ENCODE assay signal across 17 cellular contexts in genomic region chr14:61063461-61063860, GRCh38.
DNase-seq lines count a peak whose midpoint lies in the region; ATAC-seq and TF ChIP-seq lines count a peak whose summit lies in the region.
"Had no signal": no experiment of that assay in that cellular context is flagged by ENCODE, and none has a peak within 500 bp of the region (broad histone marks: within the 10 kb centered on the region; RNA-seq: fewer than 3 reads in every experiment).

No MANE protein-coding gene starts in this region.

- peak overlapping the region; percentile 46 for H3K4me2 ChIP-seq in Karpas-422 (ENCODE audit: low read depth, low read length, poor library complexity, severe bottlenecking)
- H3K4me2 ChIP-seq in OCI-LY1 (ENCODE audit: low read length) = no peak overlapping the region
- no peak overlapping the region for H3K4me2 ChIP-seq in smooth muscle cell
- H3K4me2 ChIP-seq: BLaER1 treated with 17β-estradiol and CSF1 and Interleukin-3, amounts not matched to agents 10 nM and 100 nM had no signal

- peaks cover 0 to 6% (median 0%) of the 10 kb centered on the region in 9 donors for H3K9me3 Mint-ChIP-seq in naive thymus-derived CD8-positive, alpha-beta T cell
- peaks cover 0 to 6% (median 0%) of the 10 kb centered on the region in 11 donors for H3K9me3 Mint-ChIP-seq in naive thymus-derived CD4-positive, alpha-beta T cell
- H3K9me3 Mint-ChIP-seq: CD4-positive, alpha-beta T cell; CD8-positive, alpha-beta T cell had no signal

- POLR2A ChIA-PET in naive thymus-derived CD8-positive, alpha-beta T cell (lab: Charles Lee) = no interaction called here
- POLR2A ChIA-PET in naive thymus-derived CD4-positive, alpha-beta T cell (lab: Charles Lee) = no interaction called here

- H3K27ac ChIP-seq in Karpas-422 (ENCODE audit: low read length) (peak overlapping the region; percentile 97), OCI-LY1 (ENCODE audit: low read depth, low read length, poor library complexity, severe bottlenecking) (peak overlapping the region; percentile 70), smooth muscle cell (ENCODE audit: low read depth) (no peak overlapping the region)
- no peak overlapping the region for H3K27ac ChIP-seq in naive thymus-derived CD4-positive, alpha-beta T cell (ENCODE audit: low read depth, low read length)
- H3K27ac ChIP-seq: BLaER1 treated with 17β-estradiol and CSF1 and Interleukin-3, amounts not matched to agents 10 nM and 100 nM; C4-2B had no signal

- H3K4me3 ChIP-seq in Karpas-422 (ENCODE audit: low read length) = peak overlapping the region; percentile 1; the same call in 1 of the 2 replicates
- H3K4me3 ChIP-seq in OCI-LY1 (ENCODE audit: low read depth, low read length, poor library complexity, severe bottlenecking) = no peak overlapping the region
- H3K4me3 ChIP-seq in smooth muscle cell = no peak overlapping the region
- H3K4me3 ChIP-seq in naive thymus-derived CD4-positive, alpha-beta T cell (ENCODE audit: low read length) = no peak overlapping the region
- H3K4me3 ChIP-seq: BLaER1 treated with 17β-estradiol and CSF1 and Interleukin-3, amounts not matched to agents 10 nM and 100 nM had no signal

- H3K79me2 ChIP-seq in Karpas-422 (ENCODE audit: low read length) (peaks cover 4% of the 10 kb centered on the region; the same call in 1 of the 2 replicates), OCI-LY1 (ENCODE audit: insufficient read depth, low read length) (no peaks in the 10 kb centered on the region), smooth muscle cell (ENCODE audit: low read depth) (no peaks in the 10 kb centered on the region)

- H3K9me3 ChIP-seq in Karpas-422 (ENCODE audit: low read length) (peaks cover 5% of the 10 kb centered on the region), OCI-LY1 (ENCODE audit: low read length) (no peaks in the 10 kb centered on the region; the same call in 1 of the 2 replicates), smooth muscle cell (replicated peaks; ENCODE audit: low read depth) (no peaks in the 10 kb centered on the region)
- no peaks in the 10 kb centered on the region for H3K9me3 ChIP-seq in naive thymus-derived CD4-positive, alpha-beta T cell (ENCODE audit: control insufficient read depth in 2 of 3, low read length in 3 of 3)
- H3K9me3 ChIP-seq: Caco-2 had no signal

- H3K36me3 ChIP-seq in Karpas-422 (ENCODE audit: insufficient read depth, low read length) = peaks cover 34% of the 10 kb centered on the region
- no peaks in the 10 kb centered on the region for H3K36me3 ChIP-seq in OCI-LY1 (ENCODE audit: insufficient read depth, low read length)
- H3K36me3 ChIP-seq in smooth muscle cell (ENCODE audit: low read depth) = no peaks in the 10 kb centered on the region
- H3K36me3 ChIP-seq in naive thymus-derived CD4-positive, alpha-beta T cell (ENCODE audit: control insufficient read depth in 2 of 3, insufficient read depth in 3 of 3, low read length in 3 of 3) = no peaks in the 10 kb centered on the region

- peak; percentile 96 for DNase-seq in Karpas-422
- DNase-seq in NCI-H526 (lab: John Stamatoyannopoulos, UW) = peak; percentile 91 to 93
- DNase-seq in effector CD4-positive, alpha-beta T cell = no peak
- DNase-seq in naive thymus-derived CD8-positive, alpha-beta T cell = no peak
- no peak for DNase-seq in smooth muscle cell (lab: John Stamatoyannopoulos, UW; ENCODE audit: unreplicated experiment)
- DNase-seq in naive thymus-derived CD4-positive, alpha-beta T cell = no peak
- DNase-seq: 8988T; Caco-2; Calu3; CD4-positive, alpha-beta T cell; CD8-positive, alpha-beta T cell; DMS79 treated with DMSO at 0.1 percent for 48 hours; GF-D8 had no signal

- H3F3A ChIP-seq in OCI-LY1 (ENCODE audit: insufficient read depth, low read length) (no peaks in the 10 kb centered on the region), smooth muscle cell (ENCODE audit: low read depth) (no peaks in the 10 kb centered on the region)

- H3K4me1 Mint-ChIP-seq in naive thymus-derived CD8-positive, alpha-beta T cell = no peaks in the 10 kb centered on the region
- H3K4me1 Mint-ChIP-seq in naive thymus-derived CD4-positive, alpha-beta T cell = no peaks in the 10 kb centered on the region
- H3K4me1 Mint-ChIP-seq: B cell had no signal

- H3K4me1 ChIP-seq in Karpas-422 (ENCODE audit: low read length) (peaks cover 62% of the 10 kb centered on the region), OCI-LY1 (ENCODE audit: insufficient read depth, low read length, severe bottlenecking) (peaks cover 37% of the 10 kb centered on the region), smooth muscle cell (ENCODE audit: low read depth) (no peaks in the 10 kb centered on the region)
- H3K4me1 ChIP-seq in naive thymus-derived CD4-positive, alpha-beta T cell (ENCODE audit: control insufficient read depth in 2 of 2, insufficient read depth in 2 of 2, low read length in 2 of 2) = no peaks in the 10 kb centered on the region
- H3K4me1 ChIP-seq: BLaER1 treated with 17β-estradiol and CSF1 and Interleukin-3, amounts not matched to agents 10 nM and 100 nM; Caco-2 had no signal

- H3K27me3 Mint-ChIP-seq in naive thymus-derived CD8-positive, alpha-beta T cell = no peaks in the 10 kb centered on the region
- H3K27me3 Mint-ChIP-seq in naive thymus-derived CD4-positive, alpha-beta T cell = no peaks in the 10 kb centered on the region
- H3K27me3 Mint-ChIP-seq: B cell; CD4-positive, alpha-beta T cell had no signal

- H3K27me3 ChIP-seq in Karpas-422 (ENCODE audit: low read length) = no peaks in the 10 kb centered on the region
- no peaks in the 10 kb centered on the region for H3K27me3 ChIP-seq in OCI-LY1 (ENCODE audit: insufficient read depth, low read length)
- no peaks in the 10 kb centered on the region for H3K27me3 ChIP-seq in smooth muscle cell (ENCODE audit: low read depth)
- H3K27me3 ChIP-seq in naive thymus-derived CD4-positive, alpha-beta T cell (ENCODE audit: control insufficient read depth in 2 of 2, insufficient read depth in 2 of 2, low read length in 2 of 2) = no peaks in the 10 kb centered on the region
- H3K27me3 ChIP-seq: BLaER1 treated with 17β-estradiol and CSF1 and Interleukin-3, amounts not matched to agents 10 nM and 100 nM had no signal

- H4K20me1 ChIP-seq in Karpas-422 (ENCODE audit: insufficient read depth, low read depth, low read length) (no peaks in the 10 kb centered on the region), OCI-LY1 (ENCODE audit: insufficient read depth, low read length) (no peaks in the 10 kb centered on the region), smooth muscle cell (ENCODE audit: low read depth) (no peaks in the 10 kb centered on the region)

- H3K36me3 Mint-ChIP-seq in naive thymus-derived CD8-positive, alpha-beta T cell = peaks cover 5 to 24% (median 16%) of the 10 kb centered on the region in 3 donors
- H3K36me3 Mint-ChIP-seq in naive thymus-derived CD4-positive, alpha-beta T cell = peaks cover 4 to 22% (median 19%) of the 10 kb centered on the region in 5 donors

- H3K27ac Mint-ChIP-seq in naive thymus-derived CD8-positive, alpha-beta T cell = no peak overlapping the region
- no peak overlapping the region for H3K27ac Mint-ChIP-seq in naive thymus-derived CD4-positive, alpha-beta T cell
- H3K27ac Mint-ChIP-seq: B cell; CD4-positive, alpha-beta T cell; CD8-positive, alpha-beta T cell had no signal

- WGBS in smooth muscle cell (ENCODE audit: low lambda C conversion rate) = 93% methylated on average over 3 of the region's 3 CpGs

- no peak overlapping the region for H3K4me3 Mint-ChIP-seq in naive thymus-derived CD8-positive, alpha-beta T cell
- no peak overlapping the region for H3K4me3 Mint-ChIP-seq in naive thymus-derived CD4-positive, alpha-beta T cell
- H3K4me3 Mint-ChIP-seq: B cell; CD4-positive, alpha-beta T cell; CD8-positive, alpha-beta T cell had no signal

- ATAC-seq in naive thymus-derived CD8-positive, alpha-beta T cell = no peak
- no peak for ATAC-seq in naive thymus-derived CD4-positive, alpha-beta T cell
- ATAC-seq: CD8-positive, alpha-beta T cell had no signal

- no peak for TF ChIP-seq CTCF in OCI-LY1 (IDR thresholded peaks at IDR 0.05; ENCODE audit: low read length)
- no peak for TF ChIP-seq CTCF in smooth muscle cell (IDR thresholded peaks at IDR 0.05; ENCODE audit: borderline replicate concordance, insufficient read depth, poor library complexity, severe bottlenecking)

- intact Hi-C loops in naive thymus-derived CD4-positive, alpha-beta T cell (cut with micrococcal nuclease) = no loop called here

- H3K9ac ChIP-seq in Karpas-422 (ENCODE audit: low read length) = peak overlapping the region; percentile 65
- no peak overlapping the region for H3K9ac ChIP-seq in OCI-LY1 (ENCODE audit: low read length)
- no peak overlapping the region for H3K9ac ChIP-seq in smooth muscle cell (ENCODE audit: low read depth)
- H3K9ac ChIP-seq: BLaER1 treated with 17β-estradiol and CSF1 and Interleukin-3, amounts not matched to agents 10 nM and 100 nM had no signal

- H3K9me2 ChIP-seq in Karpas-422 (replicated peaks; ENCODE audit: insufficient read depth, low read length) (no peaks in the 10 kb centered on the region), OCI-LY1 (ENCODE audit: low read depth, low read length) (no peaks in the 10 kb centered on the region)

- H2AFZ ChIP-seq in Karpas-422 (ENCODE audit: low read length) = no peak overlapping the region
- no peak overlapping the region for H2AFZ ChIP-seq in OCI-LY1 (ENCODE audit: low read length)
- no peak overlapping the region for H2AFZ ChIP-seq in smooth muscle cell (ENCODE audit: low read depth)

- CTCF ChIA-PET in naive thymus-derived CD4-positive, alpha-beta T cell (lab: Charles Lee) = no interaction called here

Comparison
In these comparisons a context has a peak if more than half of its experiments do, and no peak if none do; other contexts are left out.
1. DNase-seq: peak in Karpas-422 (single experiment) and NCI-H526 (2 of 2); none in effector CD4-positive, alpha-beta T cell (single experiment), naive thymus-derived CD8-positive, alpha-beta T cell (0 of 10), smooth muscle cell (single experiment) and naive thymus-derived CD4-positive, alpha-beta T cell (0 of 9).
2. H3K27ac ChIP-seq: peak in Karpas-422 (single experiment) and OCI-LY1 (single experiment); none in smooth muscle cell (single experiment) and naive thymus-derived CD4-positive, alpha-beta T cell (single experiment).